Comparison of ENCODE assay signal across 15 cellular contexts in the genomic region with DNA sequence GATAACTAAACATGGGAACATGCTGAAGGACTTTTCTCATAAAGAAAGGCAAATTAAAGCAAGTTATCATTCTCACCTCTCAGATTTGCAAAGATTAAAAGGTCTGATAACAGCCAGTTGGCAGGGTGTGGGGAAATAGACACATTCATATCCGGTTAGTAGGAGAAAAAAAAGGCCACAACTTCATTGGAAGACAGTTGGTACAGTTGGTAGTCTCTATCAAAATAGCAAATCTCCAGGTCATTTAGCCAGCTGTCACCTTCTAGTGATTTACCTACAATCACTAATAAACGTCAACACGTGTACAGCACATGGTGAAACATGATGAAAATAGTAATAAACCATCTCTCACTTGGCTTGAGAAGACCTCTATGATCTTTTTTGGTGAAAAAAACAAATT. TPM values are rescaled to one million over a fixed set of nuclear protein-coding genes. Genes with fewer than 3 reads are reported as not detected.
A peak's percentile ranks its signal among the peaks of the same experiment; 100 is the strongest.
DNase-seq lines count a peak whose midpoint lies in the region; ATAC-seq, FAIRE-seq and TF ChIP-seq lines count a peak whose summit lies in the region.
"Had no signal": no experiment of that assay in that cellular context is flagged by ENCODE, and none has a peak within 500 bp of the region (broad histone marks: within the 10 kb centered on the region; RNA-seq: fewer than 3 reads in every experiment).

No MANE protein-coding gene starts in this region.

- TF ChIP-seq CTCF in MM.1S (IDR thresholded peaks at IDR 0.05; ENCODE audit: low read length) = no peak
- TF ChIP-seq CTCF in GM12878 (IDR thresholded peaks at IDR 0.05 in 2 of 3, conservative IDR thresholded peaks at IDR 0.05 in 1 of 3; ENCODE audit: control insufficient read depth in 2 of 3, extremely low read depth in 1 of 3, insufficient read depth in 1 of 3, low read depth in 3 of 3, low read length in 3 of 3) = no peak

- no peak for TF ChIP-seq EP300 in GM12878 (IDR thresholded peaks at IDR 0.05; ENCODE audit: borderline replicate concordance in 1 of 2, control insufficient read depth in 1 of 2, low read depth in 2 of 2, low read length in 2 of 2)

- H3K27ac ChIP-seq in MM.1S (ENCODE audit: low read length) = no peak overlapping the region
- H3K27ac ChIP-seq in GM12878 (ENCODE audit: control insufficient read depth, insufficient read depth) = peak overlapping the region; percentile 89
- peak overlapping the region in 13 of 21 experiments; percentile 2 to 89 (median 54) for H3K27ac ChIP-seq in skin epidermis
- H3K27ac ChIP-seq in aorta (ENCODE audit: low read depth in 1 of 2, low read length in 2 of 2) = no peak overlapping the region
- H3K27ac ChIP-seq: neural progenitor cell had no signal

- peaks cover 20% of the 10 kb centered on the region for H3F3A ChIP-seq in MM.1S (ENCODE audit: insufficient read depth, low read length)

- TSS peak; percentile 5 for BruUV-seq in GM12878 (replicated peaks; lab: Mats Ljungman, UMichigan)

- RAD21 ChIA-PET in GM12878 (lab: Charles Lee; ENCODE audit: unreplicated experiment) = interaction anchor here (1.4 to 15.1 kb wide), 7 partner anchors 8 to 147 kb away, joined by 3 to 361 read pairs (median 10); partner anchors contain the start of gene INPP5D

- H3K9ac ChIP-seq in MM.1S (ENCODE audit: low read length) (no peak overlapping the region), GM12878 (ENCODE audit: control insufficient read depth, insufficient read depth, low read length) (no peak overlapping the region; the same call in 1 of the 2 replicates)
- H3K9ac ChIP-seq: neural progenitor cell had no signal

- no peaks in the 10 kb centered on the region for H3K27me3 ChIP-seq in MM.1S (replicated peaks; ENCODE audit: insufficient read depth, low read length)
- no peaks in the 10 kb centered on the region for H3K27me3 ChIP-seq in GM12878 (replicated peaks in 1 of 2; ENCODE audit: control insufficient read depth in 2 of 2, insufficient read depth in 2 of 2, low read length in 1 of 2)
- no peaks in the 10 kb centered on the region for H3K27me3 ChIP-seq in aorta (ENCODE audit: control insufficient read depth in 1 of 2, insufficient read depth in 2 of 2, low read length in 1 of 2)
- H3K27me3 ChIP-seq: neural progenitor cell had no signal

- POLR2A ChIA-PET in GM12878 (lab: Charles Lee) = interaction anchor here (0.7 to 11.9 kb wide), 9 partner anchors 8 to 27 kb away, joined by 3 to 271 read pairs (median 6); partner anchors contain the start of gene INPP5D

- intact Hi-C loops in GM12878 (cut with micrococcal nuclease; ENCODE audit: unreplicated experiment) = no loop called here
- intact Hi-C loops in aorta (cut with DNase I) = no loop called here

- H2AFZ ChIP-seq in MM.1S (ENCODE audit: low read length) = no peak overlapping the region
- H2AFZ ChIP-seq in GM12878 (ENCODE audit: control insufficient read depth, low read depth, low read length) = no peak overlapping the region

- no peak for TF ChIP-seq POLR2A in GM12891 (IDR thresholded peaks at IDR 0.05; ENCODE audit: low read depth, low read length)
- no peak for TF ChIP-seq POLR2A in GM12878 (IDR thresholded peaks at IDR 0.05; ENCODE audit: low read depth, low read length)

- H3K9me2 ChIP-seq in MM.1S (replicated peaks; ENCODE audit: insufficient read depth, low read length) = no peaks in the 10 kb centered on the region

- H3K4me2 ChIP-seq in MM.1S (ENCODE audit: low read depth, low read length) = peak overlapping the region; percentile 68
- peak overlapping the region; percentile 90; the same call in 1 of the 2 replicates for H3K4me2 ChIP-seq in GM12878 (ENCODE audit: control insufficient read depth, insufficient read depth)
- H3K4me2 ChIP-seq: neural progenitor cell had no signal

- peak; percentile 84 for FAIRE-seq in GM12891 (lab: Jason Lieb, UNC)
- no peak for FAIRE-seq in GM12878 (lab: Jason Lieb, UNC)

- no peak for DNase-seq in GM12891 (ENCODE audit: insufficient read length, low spot score)
- DNase-seq in MM.1S = no peak
- no peak for DNase-seq in GM12878 (ENCODE audit: low read depth, low spot score)
- no peak for DNase-seq in NCI-H345 treated with DMSO at 0.1 percent for 48 hours (lab: John Stamatoyannopoulos, UW; ENCODE audit: unreplicated experiment)
- DNase-seq in aorta = no peak
- DNase-seq: Caco-2; stimulated activated naive CD8-positive, alpha-beta T cell treated with anti-CD3 and anti-CD28 coated beads, Interleukin-15, amount 100 ng/mL, for 72 hours had no signal

- no peak for TF ChIP-seq RAD21 in GM12878 (IDR thresholded peaks at IDR 0.05; ENCODE audit: insufficient read depth, low read depth, low read length)

- H3K4me3 ChIP-seq in MM.1S (ENCODE audit: low read length) (no peak overlapping the region), GM12878 (0 out of 2 replicates have a peak overlapping the region, but pooled peaks have one; percentile 30), skin epidermis (no peak overlapping the region), aorta (ENCODE audit: low read length in 2 of 2) (no peak overlapping the region)
- H3K4me3 ChIP-seq: coronary artery, neural progenitor cell had no signal

- CTCF ChIA-PET in GM12878 (lab: Yijun Ruan, JAX) = interaction anchor here (0.7 to 4.2 kb wide), 4 partner anchors 12 to 333 kb away, joined by 3 to 46 read pairs (median 12); partner anchors contain the start of gene INPP5D

- H3K36me3 ChIP-seq in MM.1S (replicated peaks; ENCODE audit: insufficient read depth, low read length) = 0 out of 2 replicates have a peak, but pooled peaks cover 2% of the 10 kb centered on the region
- peaks cover 17 to 31% of the 10 kb centered on the region in 2 experiments for H3K36me3 ChIP-seq in GM12878 (ENCODE audit: control insufficient read depth in 2 of 2, insufficient read depth in 2 of 2, low read length in 1 of 2)
- no peaks in the 10 kb centered on the region for H3K36me3 ChIP-seq in aorta (ENCODE audit: control insufficient read depth in 1 of 2, insufficient read depth in 2 of 2, low read length in 1 of 2)
- H3K36me3 ChIP-seq: neural progenitor cell had no signal

- SMC1A ChIA-PET in GM12878 (lab: Charles Lee; ENCODE audit: uncharacterized antibody, unreplicated experiment) = interaction anchor here (1.0 to 17.9 kb wide), 6 partner anchors 10 to 119 kb away, joined by 4 to 351 read pairs (median 24); partner anchors contain the start of gene INPP5D

- peaks cover 34% of the 10 kb centered on the region for H3K4me1 ChIP-seq in MM.1S (ENCODE audit: low read length)
- peaks cover 90% of the 10 kb centered on the region for H3K4me1 ChIP-seq in GM12878 (ENCODE audit: control insufficient read depth, insufficient read depth, low read length)
- H3K4me1 ChIP-seq in aorta (ENCODE audit: control insufficient read depth in 1 of 2, insufficient read depth in 2 of 2, low read length in 2 of 2) = no peaks in the 10 kb centered on the region
- H3K4me1 ChIP-seq: Caco-2 had no signal

- 35% methylated on average over 3 of the region's 3 CpGs for WGBS in GM12878 (ENCODE audit: insufficient coverage, insufficient replicate concordance, low lambda C conversion rate, missing lambda C conversion rate)
- 69 to 70% methylated on average over 3 of the region's 3 CpGs for WGBS in aorta, 2 donors

- in situ Hi-C loops in GM12878 (cut with MboI) = no loop called here

- ATAC-seq in GM12878 = no peak
- no peak for ATAC-seq in aorta (ENCODE audit: low FRiP score)
- no peak for ATAC-seq in HG02885 (IDR thresholded peaks at IDR 0.05; ENCODE audit: poor library complexity, unreplicated experiment)
- ATAC-seq in HG02840 (IDR thresholded peaks at IDR 0.05; ENCODE audit: low FRiP score, unreplicated experiment) = no peak

- H3K9me3 ChIP-seq in MM.1S (replicated peaks; ENCODE audit: insufficient read depth, low read length) = no peaks in the 10 kb centered on the region
- peaks cover 2% of the 10 kb centered on the region; the same call in 1 of the 3 replicates for H3K9me3 ChIP-seq in GM12878 (replicated peaks; ENCODE audit: control insufficient read depth, insufficient read depth, low read length)
- peaks cover 3% of the 10 kb centered on the region for H3K9me3 ChIP-seq in aorta (ENCODE audit: control insufficient read depth, low read length)
- H3K9me3 ChIP-seq: Caco-2 had no signal

- H4K20me1 ChIP-seq in MM.1S (ENCODE audit: insufficient read depth, low read length) = no peaks in the 10 kb centered on the region
- H4K20me1 ChIP-seq in GM12878 (ENCODE audit: control insufficient read depth, insufficient read depth) = no peaks in the 10 kb centered on the region; the same call in 1 of the 2 replicates

- H3K79me2 ChIP-seq in MM.1S (ENCODE audit: low read length) (peaks cover 57% of the 10 kb centered on the region), GM12878 (ENCODE audit: control insufficient read depth, insufficient read depth, low read length) (peaks cover 82% of the 10 kb centered on the region)

RNA-seq across cellular contexts. Expression of gene INPP5D, which starts 16.6 kb away (rescaled TPM):
- 62.2 TPM for polyA plus RNA-seq in GM12891 (2012; ENCODE audit: low read depth, missing spikeins)
- total RNA-seq in GM12878 (2013; cell fraction: nucleolus; rRNA removed) = 345 and 366 TPM in 2 replicates
- 66.2 and 89.5 TPM in 2 replicates for total RNA-seq in GM12878 (2014; rRNA removed)
- total RNA-seq in GM12878 (2014; rRNA removed; fragmentation: Illumina TruSeq; extraction: Trizol) = 64.9 and 74.6 TPM in 2 replicates
- 126 and 139 TPM in 2 replicates for total RNA-seq in GM12878 (2021)
- polyA plus RNA-seq in GM12878 (2011; ENCODE audit: low read depth) = 51.0 TPM
- polyA plus RNA-seq in GM12878 (2011; rRNA removed) = 24.3 and 43.0 TPM in 2 replicates
- polyA plus RNA-seq in GM12878 (2011; cell fraction: cytosol; rRNA removed) = 39.4 and 45.6 TPM in 2 replicates
- 143 and 184 TPM in 2 replicates for polyA plus RNA-seq in GM12878 (2011; cell fraction: nucleus; rRNA removed)
- polyA plus RNA-seq in GM12878 (2012) = 79.5 and 83.6 TPM in 2 replicates
- polyA plus RNA-seq in GM12878 (2014; fragmentation: Illumina TruSeq; extraction: Trizol) = 78.1 and 101 TPM in 2 replicates
- polyA plus RNA-seq in GM12878 (2014; fragmentation: Nextera tagmentation; extraction: Ambion mirVana) = 10 to 100 TPM; 11.8 to 19.4 TPM
- 88.1 and 102 TPM in 2 replicates for polyA plus RNA-seq in GM12878 (2014; rRNA removed)
- polyA plus RNA-seq in GM12878 (2016; fragmentation: Nextera tagmentation; extraction: Ambion mirVana) = 100 to 1,000 TPM; 101 to 104 TPM
- 142 and 157 TPM in 2 replicates for polyA minus RNA-seq in GM12878 (2011; rRNA and poly(A)+ RNA removed)
- polyA minus RNA-seq in GM12878 (2011; cell fraction: cytosol; rRNA and poly(A)+ RNA removed) = 40.2 and 55.8 TPM in 2 replicates
- 114 and 175 TPM in 2 replicates for polyA minus RNA-seq in GM12878 (2011; cell fraction: nucleus; rRNA and poly(A)+ RNA removed)
- 10 to 100 TPM; 21.1 to 51.2 TPM for total RNA-seq in aorta
- 10 to 100 TPM in 1 of 2 donors, under 1 TPM in 1; 0.95 to 13.3 TPM for polyA plus RNA-seq in aorta
- total RNA-seq: Caco-2 had no signal

RNA-seq across cellular contexts. Expression of gene NEU2, which starts 44.3 kb away (rescaled TPM):
- not detected for polyA plus RNA-seq in GM12891 (2012; ENCODE audit: low read depth, missing spikeins)
- not detected in 2 replicates for total RNA-seq in GM12878 (2013; cell fraction: nucleolus; rRNA removed)
- not detected in 2 replicates for total RNA-seq in GM12878 (2014; rRNA removed)
- not detected in 2 replicates for total RNA-seq in GM12878 (2014; rRNA removed; fragmentation: Illumina TruSeq; extraction: Trizol)
- not detected in 2 replicates for total RNA-seq in GM12878 (2021)
- not detected for polyA plus RNA-seq in GM12878 (2011; ENCODE audit: low read depth)
- polyA plus RNA-seq in GM12878 (2011; rRNA removed) = not detected in 2 replicates
- polyA plus RNA-seq in GM12878 (2011; cell fraction: cytosol; rRNA removed) = not detected in 2 replicates
- not detected in 2 replicates for polyA plus RNA-seq in GM12878 (2011; cell fraction: nucleus; rRNA removed)
- polyA plus RNA-seq in GM12878 (2012) = not detected in 2 replicates
- polyA plus RNA-seq in GM12878 (2014; fragmentation: Illumina TruSeq; extraction: Trizol) = not detected in 2 replicates
- not detected for polyA plus RNA-seq in GM12878 (2014; fragmentation: Nextera tagmentation; extraction: Ambion mirVana)
- not detected in 2 replicates for polyA plus RNA-seq in GM12878 (2014; rRNA removed)
- not detected for polyA plus RNA-seq in GM12878 (2016; fragmentation: Nextera tagmentation; extraction: Ambion mirVana)
- not detected in 2 replicates for polyA minus RNA-seq in GM12878 (2011; rRNA and poly(A)+ RNA removed)
- not detected in 2 replicates for polyA minus RNA-seq in GM12878 (2011; cell fraction: cytosol; rRNA and poly(A)+ RNA removed)
- not detected in 2 replicates for polyA minus RNA-seq in GM12878 (2011; cell fraction: nucleus; rRNA and poly(A)+ RNA removed)
- total RNA-seq in aorta = not detected
- polyA plus RNA-seq in aorta = not detected
- total RNA-seq: Caco-2, H7, WTC11 had no signal
- polyA plus RNA-seq: adipose tissue had no signal

Comparison
In these comparisons a context has a peak if more than half of its experiments do, and no peak if none do; other contexts are left out.
1. H3K27ac ChIP-seq: peak in GM12878 (single experiment) and skin epidermis (13 of 21); none in MM.1S (single experiment) and aorta (0 of 2).